9 cellular contexts compared by ENCODE assay signal in genomic region chr1:89272132-89273041, GRCh38. TPM values are rescaled to one million over a fixed set of nuclear protein-coding genes. Genes with fewer than 3 reads are reported as not detected.
A peak's percentile ranks its signal among the peaks of the same experiment; 100 is the strongest.
DNase-seq lines count a peak whose midpoint lies in the region; ATAC-seq, FAIRE-seq and TF ChIP-seq lines count a peak whose summit lies in the region.
"Not testable (repeated sequence)": the region's sequence is repeated elsewhere in the genome, so short reads cannot be mapped to it uniquely, and the experiment has no call there.
"Had no signal": no experiment of that assay in that cellular context is flagged by ENCODE, and none has a peak within 500 bp of the region (broad histone marks: within the 10 kb centered on the region; RNA-seq: fewer than 3 reads in every experiment).

Gene GBP5, minus strand, starts transcription at chr1:89272860. Its CDS starts 3,305 bp downstream, at chr1:89269555.

- not testable (repeated sequence) for H3K27ac ChIP-seq in vagina

- TF ChIP-seq POLR2A in vagina (IDR thresholded peaks at IDR 0.05): not testable (repeated sequence)

- peak; percentile 89 for ATAC-seq in HG02798 (IDR thresholded peaks at IDR 0.05; ENCODE audit: poor library complexity, unreplicated experiment)
- not testable (repeated sequence) for ATAC-seq in Right ventricle myocardium superior (ENCODE audit: poor library complexity)

- intact Hi-C loops in Right ventricle myocardium superior (cut with DNase I); vagina (cut with DNase I): not testable (repeated sequence)

- FAIRE-seq in GM19239 (lab: Jason Lieb, UNC): peak; percentile 87

- not testable (repeated sequence) for DNase-seq in GM19239 (ENCODE audit: insufficient read length, low spot score); vagina (ENCODE audit: extremely low spot score in 2 of 2)
- DNase-seq in KBM-7: peak; percentile 32
- peak; percentile 50 for DNase-seq in activated CD4-positive, CD25-positive, alpha-beta regulatory T cell treated with anti-CD3 and anti-CD28 coated beads, Interleukin-2, amount 50 U/mL, for 16 hours (ENCODE audit: low read depth, low spot score)
- peak; percentile 46 for DNase-seq in activated effector memory CD4-positive, alpha-beta T cell treated with Interleukin-2 at 50 U/mL for 16 hours
- peak; percentile 41 for DNase-seq in Right ventricle myocardium superior
- peak; percentile 34 to 46 for DNase-seq in stimulated activated CD4-positive, alpha-beta T cell treated with anti-CD3 and anti-CD28 coated beads, Interleukin-1b, Interleukin-23, amount 100 ng/mL, for 4 hours (ENCODE audit: low read depth in 2 of 2)

- not testable (repeated sequence) for TF ChIP-seq CTCF in vagina (IDR thresholded peaks at IDR 0.05)

- in situ Hi-C loops in KBM-7 (cut with MboI; ENCODE audit: low pct_unique_long_range_greater_than_20kb, low sequenced_read_pairs): not testable (repeated sequence)

- H3K27me3 ChIP-seq in vagina: not testable (repeated sequence)

- H3K4me1 ChIP-seq in vagina: not testable (repeated sequence)

- H3K36me3 ChIP-seq in vagina: not testable (repeated sequence)

- peak within 1 kb of the TSS; percentile 11 to 14 for H3K4me3 ChIP-seq in vagina

- not testable (repeated sequence) for H3K9me3 ChIP-seq in vagina

RNA-seq across cellular contexts. Expression of gene GBP5, which starts in this region (rescaled TPM):
- total RNA-seq in Right ventricle myocardium superior: 1.7 TPM
- total RNA-seq in vagina: 4.2 TPM
- total RNA-seq: progenitor cell of endocrine pancreas had no signal
